Comparison of ENCODE assay signal across 9 cellular contexts in the genomic region with DNA sequence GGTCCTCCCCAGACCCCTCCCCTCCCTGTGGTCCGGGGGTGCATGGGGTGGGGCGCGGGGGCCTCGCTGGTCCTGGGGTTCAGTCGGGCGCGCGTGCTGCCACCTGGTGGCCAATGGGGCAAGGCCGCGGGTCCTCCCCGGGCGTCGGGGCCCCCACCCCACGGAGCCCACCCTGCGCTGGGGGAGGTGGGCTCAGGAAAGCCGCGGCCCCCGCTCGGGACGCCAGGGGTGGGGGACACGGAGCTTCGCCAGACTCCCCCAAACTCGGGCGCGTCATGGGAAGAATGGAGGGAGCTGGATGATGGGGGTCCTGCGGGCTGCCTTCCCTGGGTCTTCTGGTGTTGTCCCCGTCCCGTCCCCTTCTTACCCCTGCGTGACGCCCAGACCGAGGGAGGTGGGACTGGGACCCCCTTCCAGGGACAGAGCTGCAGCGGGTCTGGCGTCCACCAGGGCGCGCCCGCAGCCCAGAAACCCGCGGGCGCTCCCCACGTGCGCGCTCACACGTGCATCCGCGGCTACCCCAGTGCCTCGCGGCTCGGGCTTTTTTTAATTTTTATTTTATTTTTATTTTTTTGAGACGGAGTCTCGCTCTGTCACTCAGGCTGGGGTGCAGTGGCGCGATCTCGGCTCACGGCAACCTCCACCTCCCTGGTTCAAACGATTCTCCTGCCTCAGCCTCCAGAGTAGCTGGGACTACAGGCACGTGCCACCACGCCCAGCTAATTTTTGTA. TPM values are rescaled to one million over a fixed set of nuclear protein-coding genes. Genes with fewer than 3 reads are reported as not detected.
DNase-seq lines count a peak whose midpoint lies in the region; ATAC-seq, FAIRE-seq and TF ChIP-seq lines count a peak whose summit lies in the region.
"Had no signal": no experiment of that assay in that cellular context is flagged by ENCODE, and none has a peak within 500 bp of the region (broad histone marks: within the 10 kb centered on the region; RNA-seq: fewer than 3 reads in every experiment).

No MANE protein-coding gene starts in this region.

- DNase-seq in Caco-2: peak in 1 of 2 experiments; percentile 54
- peak; percentile 64 for DNase-seq in KBM-7
- peak; percentile 45 to 46 for DNase-seq in activated CD4-positive, alpha-beta T cell treated with anti-CD3 and anti-CD28 coated beads, Interleukin-2, amount 50 U/mL, for 24 hours (ENCODE audit: low read depth in 1 of 2, low spot score in 1 of 2)
- DNase-seq in effector memory CD4-positive, alpha-beta T cell: peak in 2 of 3 donors; percentile 20 to 30
- DNase-seq in naive thymus-derived CD4-positive, alpha-beta T cell: peak in 8 of 9 donors; percentile 32 to 74 (median 60)
- DNase-seq in urothelium cell line (ENCODE audit: low spot score): peak; percentile 58
- DNase-seq in mesenteric fat pad (ENCODE audit: low spot score): no peak

- H3K36me3 ChIP-seq in Caco-2 (ENCODE audit: control insufficient read depth, insufficient read depth, low read length): no peaks in the 10 kb centered on the region
- no peaks in the 10 kb centered on the region for H3K36me3 ChIP-seq in effector memory CD4-positive, alpha-beta T cell (ENCODE audit: control insufficient read depth, insufficient read depth, low read length)
- no peaks in the 10 kb centered on the region for H3K36me3 ChIP-seq in naive thymus-derived CD4-positive, alpha-beta T cell (ENCODE audit: control insufficient read depth in 2 of 3, insufficient read depth in 3 of 3, low read length in 3 of 3)

- H3K27me3 ChIP-seq in Caco-2 (replicated peaks; ENCODE audit: control insufficient read depth, insufficient read depth, low read length): no peaks in the 10 kb centered on the region
- peaks cover 65% of the 10 kb centered on the region for H3K27me3 ChIP-seq in effector memory CD4-positive, alpha-beta T cell (replicated peaks; ENCODE audit: control insufficient read depth, insufficient read depth, low read length, poor library complexity, severe bottlenecking)
- peaks cover 2 to 21% of the 10 kb centered on the region in 2 donors for H3K27me3 ChIP-seq in naive thymus-derived CD4-positive, alpha-beta T cell (ENCODE audit: control insufficient read depth in 2 of 2, insufficient read depth in 2 of 2, low read length in 2 of 2)

- in situ Hi-C loops in KBM-7 (cut with MboI; ENCODE audit: low pct_unique_long_range_greater_than_20kb, low sequenced_read_pairs): no loop called here

- no peaks in the 10 kb centered on the region for H3K9me3 ChIP-seq in Caco-2
- H3K9me3 ChIP-seq in effector memory CD4-positive, alpha-beta T cell (ENCODE audit: control insufficient read depth, low read length): no peaks in the 10 kb centered on the region
- no peaks in the 10 kb centered on the region for H3K9me3 ChIP-seq in naive thymus-derived CD4-positive, alpha-beta T cell (ENCODE audit: control insufficient read depth in 2 of 3, low read length in 3 of 3)

- no peaks in the 10 kb centered on the region for H3K36me3 Mint-ChIP-seq in Caco-2 (ENCODE audit: insufficient read depth, unreplicated experiment)
- H3K36me3 Mint-ChIP-seq in naive thymus-derived CD4-positive, alpha-beta T cell: peaks cover 0 to 6% (median 0%) of the 10 kb centered on the region in 5 donors

- no peaks in the 10 kb centered on the region for H3K4me1 ChIP-seq in Caco-2
- peaks cover 16% of the 10 kb centered on the region for H3K4me1 ChIP-seq in effector memory CD4-positive, alpha-beta T cell (ENCODE audit: control insufficient read depth, insufficient read depth, low read length, poor library complexity, severe bottlenecking)
- peaks cover 0 to 12% of the 10 kb centered on the region in 2 donors for H3K4me1 ChIP-seq in naive thymus-derived CD4-positive, alpha-beta T cell (ENCODE audit: control insufficient read depth in 2 of 2, insufficient read depth in 2 of 2, low read length in 2 of 2)

- peaks cover 13% of the 10 kb centered on the region for H3K27me3 Mint-ChIP-seq in Caco-2 (ENCODE audit: insufficient read depth, unreplicated experiment)
- H3K27me3 Mint-ChIP-seq in naive thymus-derived CD4-positive, alpha-beta T cell: peaks cover 38 to 67% (median 45%) of the 10 kb centered on the region in 5 donors

- peak; percentile 75 for ATAC-seq in naive thymus-derived CD4-positive, alpha-beta T cell
- no peak for ATAC-seq in GM18870 (IDR thresholded peaks at IDR 0.05; ENCODE audit: unreplicated experiment)

- intact Hi-C loops in Caco-2 (cut with micrococcal nuclease; ENCODE audit: unreplicated experiment): loop anchor here (1.0 to 10.0 kb wide), 3 partner anchors 95 to 125 kb away; no protein-coding TSS in a partner anchor
- intact Hi-C loops in naive thymus-derived CD4-positive, alpha-beta T cell (cut with micrococcal nuclease): loop anchor here (1.0 to 5.0 kb wide), 8 partner anchors 50 to 154 kb away; partner anchors contain the start of genes ATP8B3 (in 1 of the 2) and UQCR11 (in 1 of the 2)

- no peak overlapping the region for H3K27ac Mint-ChIP-seq in Caco-2 (ENCODE audit: unreplicated experiment)
- no peak overlapping the region for H3K27ac Mint-ChIP-seq in naive thymus-derived CD4-positive, alpha-beta T cell
- H3K27ac Mint-ChIP-seq: stimulated activated naive CD8-positive, alpha-beta T cell treated with anti-CD3 and anti-CD28 coated beads, Interleukin-15, Interleukin-2, amounts not matched to agents 100 ng/mL and 50 ng/mL, for 24 hours had no signal

- peak overlapping the region; percentile 48 for H3K4me3 ChIP-seq in Caco-2 (ENCODE audit: low read depth, low read length)
- peak overlapping the region; percentile 22 for H3K4me3 ChIP-seq in effector memory CD4-positive, alpha-beta T cell (ENCODE audit: insufficient read depth, low read depth, low read length, poor library complexity, severe bottlenecking)
- H3K4me3 ChIP-seq in naive thymus-derived CD4-positive, alpha-beta T cell (ENCODE audit: low read length): no peak overlapping the region

- peak; percentile 73 to 98 for TF ChIP-seq CTCF in Caco-2 (IDR thresholded peaks at IDR 0.05; ENCODE audit: insufficient read depth in 1 of 2, low read depth in 1 of 2, low read length in 1 of 2, severe bottlenecking in 1 of 2, unreplicated experiment in 1 of 2)

- no peak for FAIRE-seq in urothelium cell line (lab: Jason Lieb, UNC)

- H3K4me3 Mint-ChIP-seq in Caco-2 (ENCODE audit: unreplicated experiment): peak overlapping the region; percentile 37
- H3K4me3 Mint-ChIP-seq in naive thymus-derived CD4-positive, alpha-beta T cell: peak overlapping the region in 2 of 10 donors; percentile 40
- H3K4me3 Mint-ChIP-seq: stimulated activated naive CD8-positive, alpha-beta T cell treated with anti-CD3 and anti-CD28 coated beads, Interleukin-15, Interleukin-2, amounts not matched to agents 100 ng/mL and 50 ng/mL, for 24 hours had no signal

- H3K27ac ChIP-seq in effector memory CD4-positive, alpha-beta T cell (ENCODE audit: insufficient read depth, low read length, poor library complexity, severe bottlenecking): no peak overlapping the region
- H3K27ac ChIP-seq in naive thymus-derived CD4-positive, alpha-beta T cell (ENCODE audit: low read depth, low read length): no peak overlapping the region

- POLR2A ChIA-PET in Caco-2 (lab: Charles Lee): no interaction called here
- POLR2A ChIA-PET in naive thymus-derived CD4-positive, alpha-beta T cell (lab: Charles Lee): interaction anchor here (0.7 kb wide), 1 partner anchor 16 kb away, joined by 3 read pairs; no protein-coding TSS in a partner anchor

- no peaks in the 10 kb centered on the region for H3K4me1 Mint-ChIP-seq in Caco-2 (ENCODE audit: low read depth, unreplicated experiment)
- H3K4me1 Mint-ChIP-seq in naive thymus-derived CD4-positive, alpha-beta T cell: peaks cover 6 to 19% (median 10%) of the 10 kb centered on the region in 7 donors

- no peaks in the 10 kb centered on the region for H3K9me3 Mint-ChIP-seq in Caco-2 (ENCODE audit: unreplicated experiment)
- H3K9me3 Mint-ChIP-seq in naive thymus-derived CD4-positive, alpha-beta T cell: peaks cover 0 to 2% (median 0%) of the 10 kb centered on the region in 11 donors
- H3K9me3 Mint-ChIP-seq: stimulated activated naive CD8-positive, alpha-beta T cell treated with anti-CD3 and anti-CD28 coated beads, Interleukin-15, Interleukin-2, amounts not matched to agents 100 ng/mL and 50 ng/mL, for 24 hours had no signal

- BruUV-seq in Caco-2 (replicated peaks; lab: Mats Ljungman, UMichigan): no TSS peak

- CTCF ChIA-PET in Caco-2 (lab: Charles Lee): interaction anchor here (0.6 to 2.1 kb wide), 14 partner anchors 9 to 154 kb away, joined by 3 to 16 read pairs (median 5); partner anchors contain the start of genes MBD3, TCF3 and UQCR11
- CTCF ChIA-PET in naive thymus-derived CD4-positive, alpha-beta T cell (lab: Charles Lee): interaction anchor here (0.6 to 1.6 kb wide), 12 partner anchors 21 to 1331 kb away, joined by 3 to 9 read pairs (median 5); partner anchors contain the start of gene UQCR11

RNA-seq across cellular contexts. Expression of gene TCF3, which starts 19.8 kb away (rescaled TPM):
- total RNA-seq in Caco-2 (2022) (147 and 162 TPM in 2 replicates), mesenteric fat pad (44.4 TPM)
- 10 to 100 TPM; 66.6 to 83.6 (median 78.3) TPM for total RNA-seq in naive thymus-derived CD4-positive, alpha-beta T cell
- 10 to 100 TPM in 1 of 2 donors, 1 to 10 TPM in 1; 5.8 to 15.6 TPM for polyA plus RNA-seq in naive thymus-derived CD4-positive, alpha-beta T cell
